24 cellular contexts compared by ENCODE assay signal in the genomic region with DNA sequence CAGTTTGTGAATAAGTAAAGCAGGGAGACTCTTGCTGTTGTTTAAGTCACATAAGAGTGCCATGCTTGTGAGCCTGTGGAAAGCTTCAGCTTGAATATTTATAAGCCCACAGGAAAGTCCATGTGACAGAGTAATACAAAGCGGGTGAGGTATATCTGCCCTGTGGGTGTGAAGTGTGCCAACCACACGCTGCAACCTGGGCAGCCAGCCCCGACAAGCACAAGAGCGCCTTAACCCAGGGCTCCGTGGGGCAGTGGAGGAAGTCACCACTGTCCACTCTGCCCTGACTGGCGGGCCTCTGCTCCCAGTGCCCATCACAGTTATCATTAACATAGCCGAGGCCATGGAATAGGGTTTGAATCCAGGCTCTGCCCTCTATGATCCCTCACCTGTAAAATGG.
"Had no signal": no experiment of that assay in that cellular context is flagged by ENCODE, and none has a peak within 500 bp of the region (broad histone marks: within the 10 kb centered on the region; RNA-seq: fewer than 3 reads in every experiment).

No MANE protein-coding gene starts in this region.

- DNase-seq: activated CD4-positive, alpha-beta memory T cell treated with anti-CD3 and anti-CD28 coated beads for 36 hours; activated CD4-positive, alpha-beta T cell treated with anti-CD3 and anti-CD28 coated beads, Interleukin-2, amount 10 ng/mL, durations not matched to agents 7 days and 5 days; activated CD4-positive, CD25-positive, alpha-beta regulatory T cell; activated CD8-positive, alpha-beta memory T cell treated with anti-CD3 and anti-CD28 coated beads, Interleukin-2, amount 50 U/mL, for 4 hours; activated gamma-delta T cell treated with Interleukin-2 at 50 U/mL for 16 hours; activated naive CD4-positive, alpha-beta T cell treated with anti-CD3 and anti-CD28 coated beads, Interleukin-2, amount 10 ng/mL, durations not matched to agents 7 days and 5 days; activated naive CD8-positive, alpha-beta T cell treated with anti-CD3 and anti-CD28 coated beads for 36 hours; activated T-cell treated with anti-CD3 and anti-CD28 coated beads, Interleukin-2, amount 50 U/mL, for 72 hours; anterior cingulate cortex; MG63; MV-4-11; NCI-H1092 treated with DMSO at 0.1 percent for 48 hours; NCI-H1417 treated with DMSO at 0.1 percent for 48 hours; NCI-H1694 treated with DMSO at 0.1 percent for 48 hours; NCI-H2029 treated with DMSO at 0.1 percent for 48 hours; NCI-H510A treated with DMSO at 0.1 percent for 48 hours; NCI-H69; NK-92 treated with Interleukin-12 subunit alpha and Interleukin-12 subunit beta, amount 100 ng/mL, for 24 hours; SIG-M5; T-helper 17 cell; T-helper 9 cell had no signal

- H3K4me3 ChIP-seq: MG63 had no signal

- H3K9me3 Mint-ChIP-seq: activated CD4-positive, alpha-beta memory T cell treated with anti-CD3 and anti-CD28 coated beads for 36 hours; activated CD4-positive, alpha-beta T cell treated with anti-CD3 and anti-CD28 coated beads, Interleukin-2, amount 10 ng/mL, durations not matched to agents 7 days and 5 days; activated naive CD4-positive, alpha-beta T cell treated with anti-CD3 and anti-CD28 coated beads, Interleukin-2, amount 10 ng/mL, durations not matched to agents 7 days and 5 days; activated naive CD8-positive, alpha-beta T cell treated with anti-CD3 and anti-CD28 coated beads for 36 hours; activated T-cell treated with anti-CD3 and anti-CD28 coated beads, Interleukin-2, amount 50 U/mL, for 72 hours; activated T-helper 2 cell treated with anti-CD3 and anti-CD28 coated beads, Interferon-gamma antibody, Interleukin-2, Interleukin-4, amounts not matched to agents 10 μg/mL and 5 μg/mL and 100 μg/mL, durations not matched to agents 14 hours and 24 hours and 36 hours had no signal

- H3K4me1 Mint-ChIP-seq: activated CD4-positive, alpha-beta T cell treated with anti-CD3 and anti-CD28 coated beads, Interleukin-2, amount 10 ng/mL, durations not matched to agents 7 days and 5 days; activated naive CD4-positive, alpha-beta T cell treated with anti-CD3 and anti-CD28 coated beads, Interleukin-2, amount 10 ng/mL, durations not matched to agents 7 days and 5 days; activated naive CD8-positive, alpha-beta T cell treated with anti-CD3 and anti-CD28 coated beads for 36 hours; T-helper 17 cell had no signal

- H3K27me3 ChIP-seq: MG63 had no signal

- ATAC-seq: activated T-cell treated with anti-CD3 and anti-CD28 coated beads, Interleukin-2, amount 50 U/mL, for 72 hours; T-helper 17 cell had no signal

- H3K4me3 Mint-ChIP-seq: activated CD4-positive, alpha-beta memory T cell treated with anti-CD3 and anti-CD28 coated beads for 36 hours; activated CD4-positive, alpha-beta T cell treated with anti-CD3 and anti-CD28 coated beads, Interleukin-2, amount 10 ng/mL, durations not matched to agents 7 days and 5 days; activated naive CD4-positive, alpha-beta T cell treated with anti-CD3 and anti-CD28 coated beads, Interleukin-2, amount 10 ng/mL, durations not matched to agents 7 days and 5 days; activated naive CD8-positive, alpha-beta T cell treated with anti-CD3 and anti-CD28 coated beads for 36 hours; activated T-cell treated with anti-CD3 and anti-CD28 coated beads, Interleukin-2, amount 50 U/mL, for 72 hours; T-helper 17 cell had no signal

- H3K9me3 ChIP-seq: MG63 had no signal

- H3K36me3 Mint-ChIP-seq: activated naive CD4-positive, alpha-beta T cell treated with anti-CD3 and anti-CD28 coated beads, Interleukin-2, amount 10 ng/mL, durations not matched to agents 7 days and 5 days had no signal

- H3K27ac Mint-ChIP-seq: activated CD4-positive, alpha-beta memory T cell treated with anti-CD3 and anti-CD28 coated beads for 36 hours; activated CD4-positive, alpha-beta T cell treated with anti-CD3 and anti-CD28 coated beads, Interleukin-2, amount 10 ng/mL, durations not matched to agents 7 days and 5 days; activated naive CD4-positive, alpha-beta T cell treated with anti-CD3 and anti-CD28 coated beads, Interleukin-2, amount 10 ng/mL, durations not matched to agents 7 days and 5 days; activated naive CD8-positive, alpha-beta T cell treated with anti-CD3 and anti-CD28 coated beads for 36 hours; activated T-cell treated with anti-CD3 and anti-CD28 coated beads, Interleukin-2, amount 50 U/mL, for 72 hours; activated T-helper 2 cell treated with anti-CD3 and anti-CD28 coated beads, Interferon-gamma antibody, Interleukin-2, Interleukin-4, amounts not matched to agents 10 μg/mL and 5 μg/mL and 100 μg/mL, durations not matched to agents 14 hours and 24 hours and 36 hours; T-helper 17 cell had no signal

- FAIRE-seq: RCC 7860, TTC549 had no signal
